Comparison of ENCODE assay signal across 1 cellular context in genomic region chr5:147189109-147189424, GRCh38.
TF ChIP-seq lines count a peak whose summit lies in the region.

No MANE protein-coding gene starts in this region.

TF ChIP-seq in HepG2, 621 proteins besides CTCF, POLR2A, EP300 and RAD21:
- peak; percentile 70 for TF ChIP-seq ZNF629 (CRISPR knock-in tag; conservative IDR thresholded peaks at IDR 0.05)
- no peak for TF ChIP-seq HOXD1 (CRISPR knock-in tag; IDR thresholded peaks at IDR 0.05)
